28 cellular contexts compared by ENCODE assay signal in the genomic region with DNA sequence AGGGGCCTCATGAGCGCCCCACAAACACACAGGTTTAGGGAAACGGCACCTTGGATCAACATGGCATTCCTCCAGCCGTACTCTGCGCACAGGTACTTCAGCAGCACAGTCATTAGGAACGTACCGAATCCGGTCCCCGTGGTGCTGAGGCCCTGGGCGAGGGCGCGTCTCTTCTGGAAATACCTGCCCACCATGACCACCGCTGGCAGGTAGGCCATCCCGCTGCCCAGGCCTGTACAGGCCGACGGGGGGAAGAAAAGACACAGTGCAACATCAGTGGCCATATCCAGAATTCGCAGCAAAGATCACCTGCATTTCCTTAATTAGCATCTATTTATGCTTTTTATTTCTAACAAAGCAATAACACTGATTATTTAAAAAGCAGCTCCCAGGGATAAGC.
"Had no signal": no experiment of that assay in that cellular context is flagged by ENCODE, and none has a peak within 500 bp of the region (broad histone marks: within the 10 kb centered on the region; RNA-seq: fewer than 3 reads in every experiment).

No MANE protein-coding gene starts in this region.

- H3K4me1 ChIP-seq: stomach, testis, thyroid gland, tibial artery, tibial nerve, transverse colon, upper lobe of left lung, upper lobe of right lung, uterus had no signal

- H3K27ac ChIP-seq: stomach, suprapubic skin, testis, thoracic aorta, thyroid gland, tibial artery, tibial nerve, transverse colon, upper lobe of left lung, upper lobe of right lung, uterus, vagina had no signal

- H3K9me3 Mint-ChIP-seq: stimulated activated effector memory CD8-positive, alpha-beta T cell treated with anti-CD3 and anti-CD28 coated beads, Interleukin-12 subunit alpha, Interleukin-12 subunit beta, amount 100 ng/mL, for 72 hours; stimulated activated memory B cell treated with anti-CD40 and anti-IgM and Interleukin-4, amounts not matched to agents 10 μg/mL and 1 μg/mL and 100 μg/mL, for 72 hours; stimulated activated naive B cell treated with anti-CD40 and anti-IgM and Interleukin-4, amounts not matched to agents 10 μg/mL and 1 μg/mL and 100 μg/mL, for 72 hours; stimulated activated naive CD8-positive, alpha-beta T cell treated with anti-CD3 and anti-CD28 coated beads, Interleukin-15, amount 100 ng/mL, for 72 hours; stimulated activated naive CD8-positive, alpha-beta T cell treated with anti-CD3 and anti-CD28 coated beads, Interleukin-15, Interleukin-2, amounts not matched to agents 100 ng/mL and 50 ng/mL, for 24 hours; type B pancreatic cell had no signal

- H3K27ac Mint-ChIP-seq: stimulated activated effector memory CD8-positive, alpha-beta T cell treated with anti-CD3 and anti-CD28 coated beads, Interleukin-12 subunit alpha, Interleukin-12 subunit beta, amount 100 ng/mL, for 72 hours; stimulated activated memory B cell treated with anti-CD40 and anti-IgM and Interleukin-4, amounts not matched to agents 10 μg/mL and 1 μg/mL and 100 μg/mL, for 72 hours; stimulated activated naive B cell treated with anti-CD40 and anti-IgM and Interleukin-4, amounts not matched to agents 10 μg/mL and 1 μg/mL and 100 μg/mL, for 72 hours; stimulated activated naive CD8-positive, alpha-beta T cell treated with anti-CD3 and anti-CD28 coated beads, Interleukin-15, amount 100 ng/mL, for 72 hours; stimulated activated naive CD8-positive, alpha-beta T cell treated with anti-CD3 and anti-CD28 coated beads, Interleukin-15, Interleukin-2, amounts not matched to agents 100 ng/mL and 50 ng/mL, for 24 hours; type B pancreatic cell had no signal

- DNase-seq: stimulated activated CD4-positive, alpha-beta T cell treated with anti-CD3 and anti-CD28 coated beads, Interleukin-2, amount 100 ng/mL, for 48 hours; stimulated activated CD4-positive, alpha-beta T cell treated with anti-CD3 and anti-CD28 coated beads, Interleukin-4, amount 100 ng/mL, for 1 hour; stimulated activated CD4-positive, alpha-beta T cell treated with anti-CD3 and anti-CD28 coated beads, Interleukin-4, amount 100 ng/mL, for 24 hours; stimulated activated CD4-positive, alpha-beta T cell treated with anti-CD3 and anti-CD28 coated beads, Interleukin-4, amount 100 ng/mL, for 4 hours; stimulated activated CD8-positive, alpha-beta memory T cell treated with anti-CD3 and anti-CD28 coated beads, Interleukin-4, amount 100 ng/mL, for 48 hours; stimulated activated naive B cell treated with anti-CD40 and anti-IgM and Interleukin-4, amounts not matched to agents 10 μg/mL and 1 μg/mL and 100 μg/mL, for 72 hours; stimulated activated naive CD4-positive, alpha-beta T cell; stimulated activated naive CD4-positive, alpha-beta T cell treated with Interleukin-2 at 50 U/mL for 16 hours; stimulated activated naive CD8-positive, alpha-beta T cell treated with anti-CD3 and anti-CD28 coated beads, Interleukin-15, amount 100 ng/mL, for 72 hours; stimulated activated naive CD8-positive, alpha-beta T cell treated with anti-CD3 and anti-CD28 coated beads, Interleukin-15, Interleukin-2, amounts not matched to agents 100 U/mL and 50 U/mL, for 24 hours; stomach; substantia nigra; testis; thyroid gland; tibial artery; transverse colon; trophoblast cell; upper lobe of right lung; uterus had no signal

- H3K4me1 Mint-ChIP-seq: stimulated activated effector memory CD8-positive, alpha-beta T cell treated with anti-CD3 and anti-CD28 coated beads, Interleukin-12 subunit alpha, Interleukin-12 subunit beta, amount 100 ng/mL, for 72 hours had no signal

- ATAC-seq: stimulated activated effector memory CD8-positive, alpha-beta T cell treated with anti-CD3 and anti-CD28 coated beads, Interleukin-12 subunit alpha, Interleukin-12 subunit beta, amount 100 ng/mL, for 72 hours; stimulated activated memory B cell treated with anti-CD40 and anti-IgM and Interleukin-4, amounts not matched to agents 10 μg/mL and 1 μg/mL and 100 μg/mL, for 72 hours; stimulated activated naive B cell treated with anti-CD40 and anti-IgM and Interleukin-4, amounts not matched to agents 10 μg/mL and 1 μg/mL and 100 μg/mL, for 72 hours; stimulated activated naive CD8-positive, alpha-beta T cell treated with anti-CD3 and anti-CD28 coated beads, Interleukin-15, amount 100 ng/mL, for 72 hours; stimulated activated naive CD8-positive, alpha-beta T cell treated with anti-CD3 and anti-CD28 coated beads, Interleukin-15, Interleukin-2, amounts not matched to agents 100 U/mL and 50 U/mL, for 24 hours; upper lobe of right lung had no signal

- H3K9me3 ChIP-seq: stomach, suprapubic skin, testis, thoracic aorta, thyroid gland, tibial artery, transverse colon, upper lobe of left lung, upper lobe of right lung, uterus, vagina had no signal

- H3K4me3 Mint-ChIP-seq: stimulated activated effector memory CD8-positive, alpha-beta T cell treated with anti-CD3 and anti-CD28 coated beads, Interleukin-12 subunit alpha, Interleukin-12 subunit beta, amount 100 ng/mL, for 72 hours; stimulated activated memory B cell treated with anti-CD40 and anti-IgM and Interleukin-4, amounts not matched to agents 10 μg/mL and 1 μg/mL and 100 μg/mL, for 72 hours; stimulated activated naive B cell treated with anti-CD40 and anti-IgM and Interleukin-4, amounts not matched to agents 10 μg/mL and 1 μg/mL and 100 μg/mL, for 72 hours; stimulated activated naive CD8-positive, alpha-beta T cell treated with anti-CD3 and anti-CD28 coated beads, Interleukin-15, amount 100 ng/mL, for 72 hours; stimulated activated naive CD8-positive, alpha-beta T cell treated with anti-CD3 and anti-CD28 coated beads, Interleukin-15, Interleukin-2, amounts not matched to agents 100 ng/mL and 50 ng/mL, for 24 hours; type B pancreatic cell had no signal

- H3K36me3 ChIP-seq: suprapubic skin, thoracic aorta, thyroid gland, transverse colon, upper lobe of right lung, uterus had no signal

- H3K27me3 Mint-ChIP-seq: stimulated activated memory B cell treated with anti-CD40 and anti-IgM and Interleukin-4, amounts not matched to agents 10 μg/mL and 1 μg/mL and 100 μg/mL, for 72 hours; stimulated activated naive B cell treated with anti-CD40 and anti-IgM and Interleukin-4, amounts not matched to agents 10 μg/mL and 1 μg/mL and 100 μg/mL, for 72 hours; stimulated activated naive CD8-positive, alpha-beta T cell treated with anti-CD3 and anti-CD28 coated beads, Interleukin-15, amount 100 ng/mL, for 72 hours; stimulated activated naive CD8-positive, alpha-beta T cell treated with anti-CD3 and anti-CD28 coated beads, Interleukin-15, Interleukin-2, amounts not matched to agents 100 ng/mL and 50 ng/mL, for 24 hours; type B pancreatic cell had no signal

- H3K36me3 Mint-ChIP-seq: stimulated activated effector memory CD8-positive, alpha-beta T cell treated with anti-CD3 and anti-CD28 coated beads, Interleukin-12 subunit alpha, Interleukin-12 subunit beta, amount 100 ng/mL, for 72 hours had no signal

- H3K4me3 ChIP-seq: stomach, suprapubic skin, testis, thoracic aorta, thyroid gland, tibial artery, tibial nerve, transverse colon, upper lobe of left lung, upper lobe of right lung, uterus, vagina had no signal

- H3K27me3 ChIP-seq: stomach, suprapubic skin, testis, thyroid gland, tibial artery, tibial nerve, transverse colon, upper lobe of left lung, upper lobe of right lung, uterus, vagina had no signal
